In genomic region chr12:3137814-3138445, GRCh38 we compare ENCODE assay signal across 23 cellular contexts.
DNase-seq lines count a peak whose midpoint lies in the region; ATAC-seq, FAIRE-seq and TF ChIP-seq lines count a peak whose summit lies in the region.
"Had no signal": no experiment of that assay in that cellular context is flagged by ENCODE, and none has a peak within 500 bp of the region (broad histone marks: within the 10 kb centered on the region; RNA-seq: fewer than 3 reads in every experiment).

No MANE protein-coding gene starts in this region.

- H3K4me2 ChIP-seq in A549: no peak overlapping the region
- no peak overlapping the region for H3K4me2 ChIP-seq in neuronal stem cell (ENCODE audit: insufficient read depth, low read length, poor library complexity, severe bottlenecking)

- TF ChIP-seq POLR2A in A549 (IDR thresholded peaks at IDR 0.05; ENCODE audit: low read length): no peak

- peak overlapping the region; percentile 5 for H3K14ac ChIP-seq in neuronal stem cell (ENCODE audit: low read length)

- DNase-seq in A549 (ENCODE audit: low read depth in 1 of 2, low spot score in 1 of 2): no peak
- DNase-seq in foreskin keratinocyte: no peak
- no peak for DNase-seq in neuronal stem cell (ENCODE audit: low spot score)
- DNase-seq in stimulated activated CD4-positive, alpha-beta T cell treated with anti-CD3 and anti-CD28 coated beads, Interleukin-4, amount 100 ng/mL, for 1 hour: no peak
- DNase-seq in activated T-cell treated with anti-CD3 and anti-CD28 coated beads, Interleukin-2, amount 50 U/mL, for 4 hours: no peak
- DNase-seq: activated CD4-positive, alpha-beta memory T cell treated with anti-CD3 and anti-CD28 coated beads, Interleukin-2, amount 10 ng/mL, durations not matched to agents 7 days and 5 days; activated CD4-positive, CD25-positive, alpha-beta regulatory T cell; activated gamma-delta T cell; activated T-cell treated with anti-CD3 and anti-CD28 coated beads for 4 hours; CD4-positive, CD25-positive, alpha-beta regulatory T cell; DMS 273 treated with DMSO at 0.1 percent for 48 hours; MV-4-11; NCI-H526; retina; RPMI8226; stimulated activated CD8-positive, alpha-beta memory T cell treated with anti-CD3 and anti-CD28 coated beads, Interleukin-4, amount 100 ng/mL, for 48 hours had no signal

- no peak overlapping the region for H3K9ac ChIP-seq in HUES48 (ENCODE audit: low read depth, low read length)
- no peak overlapping the region for H3K9ac ChIP-seq in neuronal stem cell (ENCODE audit: low read depth, low read length, poor library complexity)

- H2BK120ac ChIP-seq in neuronal stem cell (ENCODE audit: low read depth, low read length): no peak overlapping the region

- H2BK5ac ChIP-seq in neuronal stem cell (ENCODE audit: low read length): no peak overlapping the region

- no peaks in the 10 kb centered on the region for H3K79me1 ChIP-seq in neuronal stem cell (ENCODE audit: low read depth, low read length)

- CTCF ChIA-PET in A549 (lab: Yijun Ruan, JAX): interaction anchor here (0.6 to 13.0 kb wide), 10 partner anchors 14 to 139 kb away, joined by 3 to 353 read pairs (median 49); no protein-coding TSS in a partner anchor

- H3K27me3 ChIP-seq in HUES48 (ENCODE audit: control insufficient read depth, insufficient read depth, low read length): no peaks in the 10 kb centered on the region
- H3K27me3 ChIP-seq in foreskin keratinocyte: no peaks in the 10 kb centered on the region
- no peaks in the 10 kb centered on the region for H3K27me3 ChIP-seq in neuronal stem cell (ENCODE audit: control insufficient read depth in 3 of 3, insufficient read depth in 3 of 3, low read depth in 1 of 3, low read length in 3 of 3)
- H3K27me3 ChIP-seq: breast epithelium, upper lobe of left lung had no signal

- 82% methylated on average over 13 of the region's 17 CpGs for WGBS in A549 (ENCODE audit: missing lambda C conversion rate)
- WGBS in neuronal stem cell (ENCODE audit: extremely low coverage in 2 of 2, insufficient read length in 2 of 2, insufficient replicate concordance in 1 of 2), 2 donors: no CpG with 5 or more reads among the region's 17 CpGs

- H3K4me3 Mint-ChIP-seq in activated T-cell treated with anti-CD3 and anti-CD28 coated beads, Interleukin-2, amount 50 U/mL, for 4 hours: no peak overlapping the region
- H3K4me3 Mint-ChIP-seq: activated CD4-positive, alpha-beta memory T cell treated with anti-CD3 and anti-CD28 coated beads, Interleukin-2, amount 10 ng/mL, durations not matched to agents 7 days and 5 days had no signal

- peaks cover 20% of the 10 kb centered on the region for H3K27me3 Mint-ChIP-seq in activated T-cell treated with anti-CD3 and anti-CD28 coated beads, Interleukin-2, amount 50 U/mL, for 4 hours (ENCODE audit: low read depth)
- H3K27me3 Mint-ChIP-seq: CD4-positive, CD25-positive, alpha-beta regulatory T cell had no signal

- H3K4me1 ChIP-seq in A549 (peaks cover 10% of the 10 kb centered on the region; the same call in 1 of the 3 replicates), HUES48 (ENCODE audit: control insufficient read depth, insufficient read depth, low read length) (peaks cover 23% of the 10 kb centered on the region), foreskin keratinocyte (no peaks in the 10 kb centered on the region), neuronal stem cell (ENCODE audit: control insufficient read depth in 2 of 2, insufficient read depth in 1 of 2, low read depth in 1 of 2, low read length in 2 of 2) (peaks cover 19 to 23% of the 10 kb centered on the region in 2 donors)
- H3K4me1 ChIP-seq: HAP-1 had no signal

- no peak for TF ChIP-seq CTCF in A549 (IDR thresholded peaks at IDR 0.05)
- no peak for TF ChIP-seq CTCF in foreskin keratinocyte (conservative IDR thresholded peaks at IDR 0.05)

- H2AK5ac ChIP-seq in neuronal stem cell (ENCODE audit: low read depth, low read length): peak overlapping the region; percentile 8

- FAIRE-seq in A549 (lab: Jason Lieb, UNC): no peak
- FAIRE-seq: endometrium had no signal

- no peaks in the 10 kb centered on the region for H3K9me3 Mint-ChIP-seq in activated T-cell treated with anti-CD3 and anti-CD28 coated beads, Interleukin-2, amount 50 U/mL, for 4 hours
- H3K9me3 Mint-ChIP-seq: activated CD4-positive, alpha-beta memory T cell treated with anti-CD3 and anti-CD28 coated beads, Interleukin-2, amount 10 ng/mL, durations not matched to agents 7 days and 5 days; CD4-positive, CD25-positive, alpha-beta regulatory T cell had no signal

- no peak overlapping the region for H2AFZ ChIP-seq in neuronal stem cell (ENCODE audit: low read length)

- H3K9me3 ChIP-seq in A549 (no peaks in the 10 kb centered on the region), HUES48 (ENCODE audit: control insufficient read depth, insufficient read depth, low read length) (no peaks in the 10 kb centered on the region), neuronal stem cell (replicated peaks in 1 of 2; ENCODE audit: control insufficient read depth in 2 of 2, insufficient read depth in 1 of 2, low read depth in 1 of 2, low read length in 2 of 2) (peaks cover 0 to 1% of the 10 kb centered on the region in 2 donors)
- H3K9me3 ChIP-seq: breast epithelium, HAP-1, upper lobe of left lung had no signal

- peak overlapping the region; percentile 20 to 60; a peak in 4 of 6 replicates for H3K27ac ChIP-seq in A549
- peak overlapping the region; percentile 74 for H3K27ac ChIP-seq in HUES48 (ENCODE audit: low read depth, low read length)
- H3K27ac ChIP-seq in foreskin keratinocyte: no peak overlapping the region
- H3K27ac ChIP-seq in neuronal stem cell (replicated peaks; ENCODE audit: low read length): no peak overlapping the region

- TF ChIP-seq EP300 in A549 (IDR thresholded peaks at IDR 0.05): no peak

- H3K36me3 Mint-ChIP-seq in activated T-cell treated with anti-CD3 and anti-CD28 coated beads, Interleukin-2, amount 50 U/mL, for 4 hours (ENCODE audit: insufficient read depth): no peaks in the 10 kb centered on the region
- H3K36me3 Mint-ChIP-seq: CD4-positive, CD25-positive, alpha-beta regulatory T cell had no signal

- POLR2A ChIA-PET in A549 (lab: Yijun Ruan, JAX): no interaction called here

- H3K23ac ChIP-seq in neuronal stem cell (ENCODE audit: low read depth, low read length, poor library complexity): no peak overlapping the region

- no peaks in the 10 kb centered on the region for H3K4me1 Mint-ChIP-seq in activated T-cell treated with anti-CD3 and anti-CD28 coated beads, Interleukin-2, amount 50 U/mL, for 4 hours (ENCODE audit: low read depth)
- H3K4me1 Mint-ChIP-seq: activated CD4-positive, alpha-beta memory T cell treated with anti-CD3 and anti-CD28 coated beads, Interleukin-2, amount 10 ng/mL, durations not matched to agents 7 days and 5 days; CD4-positive, CD25-positive, alpha-beta regulatory T cell had no signal

- no peak overlapping the region for H3K18ac ChIP-seq in neuronal stem cell (ENCODE audit: low read length)

- H3K4me3 ChIP-seq in A549: no peak overlapping the region
- no peak overlapping the region for H3K4me3 ChIP-seq in HUES48 (ENCODE audit: low read depth, low read length)
- no peak overlapping the region for H3K4me3 ChIP-seq in neuronal stem cell (ENCODE audit: low read length in 2 of 2)
- H3K4me3 ChIP-seq: breast epithelium, HAP-1, upper lobe of left lung had no signal

- peak overlapping the region; percentile 5 for H2BK15ac ChIP-seq in neuronal stem cell (ENCODE audit: low read length)

- no peak overlapping the region for H4K8ac ChIP-seq in neuronal stem cell (ENCODE audit: low read depth, low read length)

- H3K4ac ChIP-seq in neuronal stem cell (ENCODE audit: low read length): no peak overlapping the region

- no peak for ATAC-seq in A549
- peak; percentile 33 for ATAC-seq in foreskin keratinocyte
- ATAC-seq in activated T-cell treated with anti-CD3 and anti-CD28 coated beads, Interleukin-2, amount 50 U/mL, for 4 hours: no peak
- no peak for ATAC-seq in HG03432 (IDR thresholded peaks at IDR 0.05; ENCODE audit: unreplicated experiment)
- no peak for ATAC-seq in HG02759 (IDR thresholded peaks at IDR 0.05; ENCODE audit: unreplicated experiment)

- TF ChIP-seq RAD21 in A549 (conservative IDR thresholded peaks at IDR 0.05 in 1 of 2, IDR thresholded peaks at IDR 0.05 in 1 of 2): no peak

- peak overlapping the region; percentile 82 for H2BK12ac ChIP-seq in neuronal stem cell (ENCODE audit: low read length)

- no peak overlapping the region for H4K91ac ChIP-seq in neuronal stem cell (ENCODE audit: low read depth, low read length, poor library complexity)

- H3K36me3 ChIP-seq in HUES48 (ENCODE audit: control insufficient read depth, insufficient read depth, low read length): no peaks in the 10 kb centered on the region
- H3K36me3 ChIP-seq in neuronal stem cell (replicated peaks in 1 of 2; ENCODE audit: control insufficient read depth in 2 of 2, insufficient read depth in 2 of 2, low read length in 2 of 2): no peaks in the 10 kb centered on the region
- H3K36me3 ChIP-seq: breast epithelium, HAP-1, upper lobe of left lung had no signal

TF ChIP-seq in A549, 52 proteins besides CTCF, POLR2A, EP300 and RAD21:
- TF ChIP-seq TP53 (CRISPR knock-in tag; IDR thresholded peaks at IDR 0.05) (no peak), MAZ (IDR thresholded peaks at IDR 0.05; ENCODE audit: borderline replicate concordance, low read depth, low read length) (no peak), SMC3 (IDR thresholded peaks at IDR 0.05) (no peak)

Comparison
In these comparisons a context has a peak if more than half of its experiments do, and no peak if none do; other contexts are left out.
1. H3K27ac ChIP-seq: peak in A549 (2 of 2) and HUES48 (single experiment); none in foreskin keratinocyte (single experiment) and neuronal stem cell (single experiment).